In the genomic region with DNA sequence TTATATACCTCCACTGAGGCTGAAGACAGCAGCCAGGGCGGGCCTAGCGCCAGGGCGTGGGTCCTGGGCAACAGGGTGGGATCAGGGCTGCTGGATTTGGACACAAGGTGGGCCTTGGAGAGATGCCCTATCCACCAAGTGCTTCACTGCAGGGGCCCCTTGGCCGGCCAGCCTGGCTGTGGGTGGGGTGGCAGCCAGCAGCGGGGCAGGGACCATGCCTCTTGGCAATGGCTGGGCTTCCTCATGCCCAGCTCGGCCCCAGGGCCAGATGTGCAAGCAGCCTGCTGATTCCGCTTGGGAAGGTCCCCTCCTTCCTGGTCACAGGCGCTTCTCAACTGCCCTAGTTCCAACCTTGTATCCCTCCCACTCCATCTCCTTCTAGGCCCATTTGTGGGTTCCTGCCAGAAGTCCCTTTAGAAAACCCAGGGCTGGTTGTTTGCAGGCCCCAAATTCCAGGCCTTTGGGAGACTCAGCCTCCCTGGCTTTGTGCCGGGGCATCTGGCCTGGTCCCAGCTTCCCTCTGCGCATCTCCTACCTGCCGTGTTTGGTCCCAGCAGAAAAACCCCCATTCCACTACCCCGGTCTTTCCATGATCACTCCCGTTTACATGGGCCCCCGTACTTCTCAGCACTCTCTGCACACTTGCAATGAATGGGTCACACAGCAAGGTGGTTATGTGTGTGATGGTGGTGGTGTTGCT, we compare ENCODE assay signal across 13 cellular contexts. TPM values are rescaled to one million over a fixed set of nuclear protein-coding genes. Genes with fewer than 3 reads are reported as not detected.
A peak's percentile ranks its signal among the peaks of the same experiment; 100 is the strongest.
DNase-seq lines count a peak whose midpoint lies in the region; ATAC-seq, FAIRE-seq and TF ChIP-seq lines count a peak whose summit lies in the region.
"Had no signal": no experiment of that assay in that cellular context is flagged by ENCODE, and none has a peak within 500 bp of the region (broad histone marks: within the 10 kb centered on the region; RNA-seq: fewer than 3 reads in every experiment).

No MANE protein-coding gene starts in this region.

- TF ChIP-seq POLR2A in esophagus squamous epithelium (IDR thresholded peaks at IDR 0.05) (no peak), vagina (IDR thresholded peaks at IDR 0.05) (no peak)

- H3K9me3 ChIP-seq in esophagus squamous epithelium, result no peaks in the 10 kb centered on the region
- no peaks in the 10 kb centered on the region for H3K9me3 ChIP-seq in vagina

- peaks cover 38 to 97% (median 54%) of the 10 kb centered on the region in 3 donors for H3K36me3 ChIP-seq in esophagus squamous epithelium
- peaks cover 0 to 63% of the 10 kb centered on the region in 2 donors for H3K36me3 ChIP-seq in vagina

- POLR2A ChIA-PET in activated CD4-positive, alpha-beta memory T cell treated with anti-CD3 and anti-CD28 coated beads, Interleukin-2, amount 10 ng/mL, durations not matched to agents 7 days and 5 days (lab: Charles Lee), result interaction anchor here (1.1 to 1.3 kb wide), 2 partner anchors 10 to 60 kb away, joined by 3 read pairs; no protein-coding TSS in a partner anchor
- POLR2A ChIA-PET in activated CD4-positive, alpha-beta memory T cell treated with anti-CD3 and anti-CD28 coated beads for 36 hours (lab: Charles Lee), result no interaction called here

- peak overlapping the region; percentile 55 to 89 (median 69) for H3K27ac ChIP-seq in esophagus squamous epithelium
- peak overlapping the region; percentile 83 for H3K27ac ChIP-seq in vagina

- ATAC-seq in GM21367 (IDR thresholded peaks at IDR 0.05; ENCODE audit: unreplicated experiment), result no peak

- no peak for DNase-seq in activated CD4-positive, alpha-beta memory T cell treated with anti-CD3 and anti-CD28 coated beads, Interleukin-2, amount 10 ng/mL, durations not matched to agents 7 days and 5 days
- DNase-seq in activated CD4-positive, alpha-beta memory T cell treated with anti-CD3 and anti-CD28 coated beads for 36 hours, result no peak
- no peak for DNase-seq in esophagus squamous epithelium (lab: John Stamatoyannopoulos, UW)
- DNase-seq in neural crest cell (ENCODE audit: low read depth, low spot score), result no peak
- DNase-seq in vagina (ENCODE audit: extremely low spot score in 2 of 2), result no peak
- no peak for DNase-seq in stimulated activated CD4-positive, alpha-beta T cell treated with anti-CD3 and anti-CD28 coated beads, Interleukin-4, amount 100 ng/mL, for 1 hour
- no peak for DNase-seq in urothelium cell line (ENCODE audit: low spot score)
- DNase-seq: 8988T, amniotic stem cell, immature natural killer cell, NCI-H1436, T-helper 1 cell had no signal

- H3K27ac Mint-ChIP-seq in activated CD4-positive, alpha-beta memory T cell treated with anti-CD3 and anti-CD28 coated beads, Interleukin-2, amount 10 ng/mL, durations not matched to agents 7 days and 5 days, result peak overlapping the region; percentile 27
- H3K27ac Mint-ChIP-seq in activated CD4-positive, alpha-beta memory T cell treated with anti-CD3 and anti-CD28 coated beads for 36 hours, result no peak overlapping the region
- H3K27ac Mint-ChIP-seq in neural crest cell (ENCODE audit: unreplicated experiment), result peak overlapping the region; percentile 9

- no peaks in the 10 kb centered on the region for H3K27me3 Mint-ChIP-seq in activated CD4-positive, alpha-beta memory T cell treated with anti-CD3 and anti-CD28 coated beads, Interleukin-2, amount 10 ng/mL, durations not matched to agents 7 days and 5 days
- no peaks in the 10 kb centered on the region for H3K27me3 Mint-ChIP-seq in activated CD4-positive, alpha-beta memory T cell treated with anti-CD3 and anti-CD28 coated beads for 36 hours
- H3K27me3 Mint-ChIP-seq in neural crest cell (ENCODE audit: low read depth), result no peaks in the 10 kb centered on the region

- H3K4me1 Mint-ChIP-seq in activated CD4-positive, alpha-beta memory T cell treated with anti-CD3 and anti-CD28 coated beads, Interleukin-2, amount 10 ng/mL, durations not matched to agents 7 days and 5 days, result peaks cover 8% of the 10 kb centered on the region
- H3K4me1 Mint-ChIP-seq in activated CD4-positive, alpha-beta memory T cell treated with anti-CD3 and anti-CD28 coated beads for 36 hours (ENCODE audit: low read depth), result no peaks in the 10 kb centered on the region
- no peaks in the 10 kb centered on the region for H3K4me1 Mint-ChIP-seq in neural crest cell

- H3K4me1 ChIP-seq in esophagus squamous epithelium, result peaks cover 0 to 72% (median 21%) of the 10 kb centered on the region in 3 donors
- H3K4me1 ChIP-seq in vagina, result peaks cover 72% of the 10 kb centered on the region

- H3K4me3 ChIP-seq in esophagus squamous epithelium, result peak overlapping the region in 1 of 4 donors; percentile 39
- H3K4me3 ChIP-seq in vagina, result peak overlapping the region; percentile 6 to 33

- H3K9me3 Mint-ChIP-seq in activated CD4-positive, alpha-beta memory T cell treated with anti-CD3 and anti-CD28 coated beads, Interleukin-2, amount 10 ng/mL, durations not matched to agents 7 days and 5 days, result no peaks in the 10 kb centered on the region
- H3K9me3 Mint-ChIP-seq in activated CD4-positive, alpha-beta memory T cell treated with anti-CD3 and anti-CD28 coated beads for 36 hours, result no peaks in the 10 kb centered on the region
- no peaks in the 10 kb centered on the region for H3K9me3 Mint-ChIP-seq in neural crest cell
- H3K9me3 Mint-ChIP-seq: immature natural killer cell had no signal

- FAIRE-seq in urothelium cell line (lab: Jason Lieb, UNC), result no peak

- H3K27me3 ChIP-seq in esophagus squamous epithelium (no peaks in the 10 kb centered on the region), vagina (no peaks in the 10 kb centered on the region)

- peaks cover 65% of the 10 kb centered on the region for H3K36me3 Mint-ChIP-seq in activated CD4-positive, alpha-beta memory T cell treated with anti-CD3 and anti-CD28 coated beads, Interleukin-2, amount 10 ng/mL, durations not matched to agents 7 days and 5 days (ENCODE audit: low read depth)
- H3K36me3 Mint-ChIP-seq in activated CD4-positive, alpha-beta memory T cell treated with anti-CD3 and anti-CD28 coated beads for 36 hours, result peaks cover 27% of the 10 kb centered on the region
- H3K36me3 Mint-ChIP-seq in neural crest cell (ENCODE audit: low read depth), result peaks cover 2% of the 10 kb centered on the region

- no peak overlapping the region for H3K4me3 Mint-ChIP-seq in activated CD4-positive, alpha-beta memory T cell treated with anti-CD3 and anti-CD28 coated beads, Interleukin-2, amount 10 ng/mL, durations not matched to agents 7 days and 5 days
- no peak overlapping the region for H3K4me3 Mint-ChIP-seq in activated CD4-positive, alpha-beta memory T cell treated with anti-CD3 and anti-CD28 coated beads for 36 hours
- H3K4me3 Mint-ChIP-seq in neural crest cell, result no peak overlapping the region
- H3K4me3 Mint-ChIP-seq: immature natural killer cell had no signal

- 71 to 77% methylated on average over 9 to 13 of the region's 14 CpGs for WGBS in esophagus squamous epithelium, 2 donors

- CTCF ChIA-PET in activated CD4-positive, alpha-beta memory T cell treated with anti-CD3 and anti-CD28 coated beads, Interleukin-2, amount 10 ng/mL, durations not matched to agents 7 days and 5 days (lab: Charles Lee), result no interaction called here
- CTCF ChIA-PET in activated CD4-positive, alpha-beta memory T cell treated with anti-CD3 and anti-CD28 coated beads for 36 hours (lab: Charles Lee), result no interaction called here

- intact Hi-C loops in activated CD4-positive, alpha-beta memory T cell treated with anti-CD3 and anti-CD28 coated beads for 36 hours (cut with micrococcal nuclease), result no loop called here
- intact Hi-C loops in esophagus squamous epithelium (cut with DNase I) (no loop called here), vagina (cut with DNase I) (no loop called here)

- TF ChIP-seq CTCF in esophagus squamous epithelium (IDR thresholded peaks at IDR 0.05) (no peak), neural crest cell (conservative IDR thresholded peaks at IDR 0.05) (no peak), vagina (IDR thresholded peaks at IDR 0.05) (no peak)

RNA-seq across cellular contexts. Expression of a gene that starts 15.1 kb away (rescaled TPM):
- 10 to 100 TPM; 78.9 to 82.0 TPM for total RNA-seq in activated CD4-positive, alpha-beta memory T cell treated with anti-CD3 and anti-CD28 coated beads, Interleukin-2, amount 10 ng/mL, durations not matched to agents 7 days and 5 days
- total RNA-seq in activated CD4-positive, alpha-beta memory T cell treated with anti-CD3 and anti-CD28 coated beads for 36 hours, result 10 to 100 TPM; 59.9 to 62.0 TPM
- total RNA-seq in esophagus squamous epithelium (10 to 100 TPM; 54.8 to 69.1 (median 68.4) TPM), neural crest cell (55.1 and 57.5 TPM in 2 replicates), vagina (42.2 TPM)

RNA-seq across cellular contexts. Expression of a gene that starts 34.4 kb away (rescaled TPM):
- 10 to 100 TPM; 40.1 to 40.2 TPM for total RNA-seq in activated CD4-positive, alpha-beta memory T cell treated with anti-CD3 and anti-CD28 coated beads, Interleukin-2, amount 10 ng/mL, durations not matched to agents 7 days and 5 days
- 10 to 100 TPM; 49.9 to 50.6 TPM for total RNA-seq in activated CD4-positive, alpha-beta memory T cell treated with anti-CD3 and anti-CD28 coated beads for 36 hours
- 10 to 100 TPM; 16.8 to 26.1 (median 23.0) TPM for total RNA-seq in esophagus squamous epithelium
- 43.2 and 44.8 TPM in 2 replicates for total RNA-seq in neural crest cell
- total RNA-seq in vagina, result 15.0 TPM

RNA-seq across cellular contexts. Expression of a gene that starts 37.4 kb away (rescaled TPM):
- 1 to 10 TPM; 8.9 to 9.0 TPM for total RNA-seq in activated CD4-positive, alpha-beta memory T cell treated with anti-CD3 and anti-CD28 coated beads, Interleukin-2, amount 10 ng/mL, durations not matched to agents 7 days and 5 days
- 10 to 100 TPM; 15.4 to 16.6 TPM for total RNA-seq in activated CD4-positive, alpha-beta memory T cell treated with anti-CD3 and anti-CD28 coated beads for 36 hours
- total RNA-seq in esophagus squamous epithelium (1 to 10 TPM; 1.3 to 5.7 (median 3.7) TPM), neural crest cell (1.6 and 1.9 TPM in 2 replicates), vagina (9.6 TPM)

RNA-seq across cellular contexts. Expression of a gene that starts 58.9 kb away (rescaled TPM):
- 10 to 100 TPM; 29.7 to 35.0 TPM for total RNA-seq in activated CD4-positive, alpha-beta memory T cell treated with anti-CD3 and anti-CD28 coated beads, Interleukin-2, amount 10 ng/mL, durations not matched to agents 7 days and 5 days
- 10 to 100 TPM; 28.6 to 30.6 TPM for total RNA-seq in activated CD4-positive, alpha-beta memory T cell treated with anti-CD3 and anti-CD28 coated beads for 36 hours
- total RNA-seq in esophagus squamous epithelium (10 to 100 TPM; 12.3 to 21.6 (median 13.7) TPM), neural crest cell (21.3 and 25.1 TPM in 2 replicates), vagina (16.9 TPM)
